ENCODE assay signal across 13 cellular contexts in the genomic region with DNA sequence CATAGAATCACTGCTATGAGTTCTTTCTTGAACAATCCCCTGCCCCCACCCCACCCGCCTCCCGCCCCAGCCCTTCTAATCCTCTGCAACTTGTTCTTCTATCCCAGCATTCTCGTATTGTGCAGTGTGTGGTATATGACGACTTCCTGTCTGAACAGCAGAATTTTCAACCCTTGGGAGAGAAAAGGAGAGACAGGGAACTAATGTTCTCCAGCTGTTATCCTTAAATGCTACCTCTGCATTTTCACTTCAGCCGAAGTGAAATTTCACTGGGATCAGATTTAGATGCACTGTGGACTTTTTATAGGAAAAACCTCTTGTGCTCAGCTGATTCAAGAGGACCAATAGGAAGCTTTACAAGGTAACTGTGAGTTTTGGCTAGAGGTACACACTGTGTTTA. TPM values are rescaled to one million over a fixed set of nuclear protein-coding genes. Genes with fewer than 3 reads are reported as not detected.
DNase-seq lines count a peak whose midpoint lies in the region; ATAC-seq and TF ChIP-seq lines count a peak whose summit lies in the region.
"Had no signal": no experiment of that assay in that cellular context is flagged by ENCODE, and none has a peak within 500 bp of the region (broad histone marks: within the 10 kb centered on the region; RNA-seq: fewer than 3 reads in every experiment).

No MANE protein-coding gene starts in this region.

- H3K27ac ChIP-seq in ovary = no peak overlapping the region
- H3K27ac ChIP-seq in body of pancreas = no peak overlapping the region

- DNase-seq in AG08395 (ENCODE audit: low spot score) (peak; percentile 33), RPMI7951 (ENCODE audit: low read depth) (peak; percentile 48), fibroblast of pulmonary artery (ENCODE audit: low read depth) (peak; percentile 64), ovary (no peak), NOMO-1 treated with dmso at 0.1 percent for 144 hours (lab: John Stamatoyannopoulos, UW; ENCODE audit: unreplicated experiment) (no peak), SW480 (ENCODE audit: low spot score) (no peak), body of pancreas (no peak)
- DNase-seq: COR-L47, NCI-H2227 treated with DMSO at 0.1 percent for 48 hours had no signal

- TF ChIP-seq POLR2A in ovary (IDR thresholded peaks at IDR 0.05) (no peak), body of pancreas (IDR thresholded peaks at IDR 0.05) (no peak)

- 2 to 4% (median 2%) methylated on average over 5 of the region's 5 CpGs for WGBS in ovary, 3 donors
- WGBS in body of pancreas, 2 donors = 29 to 42% methylated on average over 5 of the region's 5 CpGs

- no peak for TF ChIP-seq EP300 in ovary (IDR thresholded peaks at IDR 0.05)

- H3K27me3 ChIP-seq in ovary (no peaks in the 10 kb centered on the region), body of pancreas (peaks cover 0 to 4% of the 10 kb centered on the region in 2 donors)

- H3K36me3 ChIP-seq in ovary (no peaks in the 10 kb centered on the region), body of pancreas (replicated peaks in 1 of 2; ENCODE audit: insufficient read depth in 1 of 2, low read depth in 2 of 2) (no peaks in the 10 kb centered on the region)

- H3K4me1 ChIP-seq in ovary (ENCODE audit: insufficient read depth) (peaks cover 9% of the 10 kb centered on the region), body of pancreas (peaks cover 9% of the 10 kb centered on the region)

- intact Hi-C loops in ovary (cut with DNase I) = loop anchor here in 1 of 4 donors (10.0 kb wide), 1 partner anchor 323 kb away; no protein-coding TSS in a partner anchor
- intact Hi-C loops in body of pancreas (cut with DNase I) = no loop called here

- TF ChIP-seq CTCF in fibroblast of pulmonary artery (IDR thresholded peaks at IDR 0.05; ENCODE audit: low read length, missing control alignments) (no peak), ovary (IDR thresholded peaks at IDR 0.05) (no peak), body of pancreas (IDR thresholded peaks at IDR 0.05) (no peak)

- peak overlapping the region; percentile 84 for H3K4me3 ChIP-seq in fibroblast of pulmonary artery (replicated peaks; ENCODE audit: low read depth, low read length)
- peak overlapping the region; percentile 81 for H3K4me3 ChIP-seq in ovary
- no peak overlapping the region for H3K4me3 ChIP-seq in body of pancreas

- ATAC-seq in HG02973 (IDR thresholded peaks at IDR 0.05; ENCODE audit: unreplicated experiment) = no peak
- ATAC-seq in body of pancreas = no peak
- ATAC-seq: activated T-helper 17 cell treated with anti-CD3 and anti-CD28 coated beads, Interleukin-2, amount 50 U/mL, for 72 hours had no signal

- H3K9me3 ChIP-seq in ovary (no peaks in the 10 kb centered on the region), body of pancreas (no peaks in the 10 kb centered on the region)

RNA-seq across cellular contexts. Expression of gene FBXL7, which starts 2.2 kb away (rescaled TPM):
- total RNA-seq in RPMI7951 (2014; rRNA removed; shearing (Covaris generic)) = 5.0 and 6.4 TPM in 2 replicates
- total RNA-seq in ovary = 10 to 100 TPM; 25.2 to 37.2 (median 29.2) TPM
- 10 to 100 TPM; 21.1 to 40.9 TPM for polyA plus RNA-seq in ovary
- 1 to 10 TPM; 3.1 to 4.0 TPM for total RNA-seq in body of pancreas
- total RNA-seq: activated T-helper 17 cell treated with anti-CD3 and anti-CD28 coated beads, Interleukin-2, amount 50 U/mL, for 72 hours; mononuclear cell; T-helper 2 cell treated with Interferon-gamma antibody and Interleukin-4, amounts not matched to agents 100 ng/mL and 5 ng/mL, for 36 hours had no signal

Comparison
In these comparisons a context has a peak if more than half of its experiments do, and no peak if none do; other contexts are left out.
1. DNase-seq: peak in AG08395 (single experiment), RPMI7951 (single experiment) and fibroblast of pulmonary artery (single experiment); none in ovary (0 of 5), NOMO-1 treated with dmso at 0.1 percent for 144 hours (single experiment), SW480 (single experiment) and body of pancreas (0 of 4).
2. H3K4me3 ChIP-seq: peak in fibroblast of pulmonary artery (single experiment) and ovary (single experiment); none in body of pancreas (0 of 2).